ENCODE assay signal across 22 cellular contexts in the genomic region with DNA sequence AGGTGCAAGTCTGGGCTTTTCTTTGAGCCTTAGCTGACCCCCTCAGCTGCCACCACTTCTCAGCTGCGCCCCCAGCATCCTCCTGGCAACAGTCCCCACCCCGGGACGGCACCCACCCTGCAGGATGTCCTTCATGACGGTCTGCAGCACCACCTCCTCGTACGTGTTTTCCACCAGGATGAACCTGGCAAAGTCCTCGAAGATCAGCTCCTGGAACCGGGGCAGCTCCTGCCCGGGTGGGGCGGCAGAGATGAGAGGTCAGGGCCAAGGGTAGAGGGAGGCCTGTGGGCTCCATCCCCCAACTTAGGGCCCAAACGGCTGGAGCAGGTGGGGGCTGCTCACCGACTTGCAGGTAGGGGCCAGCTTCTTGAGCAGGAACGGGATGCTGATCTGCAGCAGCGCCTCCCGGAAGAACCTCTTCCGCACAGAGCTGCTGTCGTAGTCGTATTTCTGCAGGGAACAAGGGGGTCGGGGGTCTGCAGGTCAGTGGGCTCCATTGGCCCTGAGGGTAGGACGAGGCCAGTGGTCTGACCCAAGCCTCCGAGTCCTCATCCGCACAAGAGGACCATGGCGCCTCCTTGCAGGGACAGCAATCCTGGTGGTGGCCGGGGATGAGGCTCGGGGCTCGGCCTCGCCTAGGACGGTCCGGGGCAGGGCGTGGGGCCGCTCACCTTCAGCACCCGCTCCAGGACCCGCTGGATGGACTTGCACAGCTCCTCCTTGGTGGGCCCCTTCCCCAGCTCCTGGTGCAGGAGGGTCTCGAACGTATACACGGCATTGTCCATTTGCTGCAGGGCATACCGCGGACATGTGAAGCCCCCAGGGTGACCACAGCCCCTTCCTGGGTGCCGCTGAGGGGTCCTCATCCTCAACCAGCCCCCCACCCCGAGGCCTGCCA. TPM values are rescaled to one million over a fixed set of nuclear protein-coding genes. Genes with fewer than 3 reads are reported as not detected.
A peak's percentile ranks its signal among the peaks of the same experiment; 100 is the strongest.
DNase-seq lines count a peak whose midpoint lies in the region; ATAC-seq and TF ChIP-seq lines count a peak whose summit lies in the region.
"Had no signal": no experiment of that assay in that cellular context is flagged by ENCODE, and none has a peak within 500 bp of the region (broad histone marks: within the 10 kb centered on the region; RNA-seq: fewer than 3 reads in every experiment).

No MANE protein-coding gene starts in this region.

- H2BK120ac ChIP-seq in trophoblast cell (ENCODE audit: insufficient read depth, low read length, poor library complexity), result no peak overlapping the region

- H4K8ac ChIP-seq in trophoblast cell (ENCODE audit: low read depth, low read length), result no peak overlapping the region

- H3K23ac ChIP-seq in trophoblast cell (ENCODE audit: low read length), result no peak overlapping the region

- H3K79me2 ChIP-seq in trophoblast cell (ENCODE audit: control insufficient read depth, insufficient read depth, low read length, poor library complexity), result no peaks in the 10 kb centered on the region

- POLR2A ChIA-PET in AG04450 (lab: Yijun Ruan, JAX), result interaction anchor here (0.6 kb wide), 1 partner anchor 100 kb away, joined by 3 read pairs; no protein-coding TSS in a partner anchor
- POLR2A ChIA-PET in HEK293 (lab: Yijun Ruan, JAX), result no interaction called here

- no peak overlapping the region for H3K4me2 ChIP-seq in trophoblast cell (ENCODE audit: low read length)

- H4K12ac ChIP-seq in trophoblast cell (ENCODE audit: low read depth, low read length), result no peak overlapping the region

- H3K9ac ChIP-seq in trophoblast cell (ENCODE audit: low read length), result no peak overlapping the region
- H3K9ac ChIP-seq: GM23248 had no signal

- H2BK12ac ChIP-seq in trophoblast cell (ENCODE audit: low read length), result peak overlapping the region; percentile 0

- CTCF ChIA-PET in AG04450 (lab: Charles Lee), result no interaction called here
- CTCF ChIA-PET in HEK293 (lab: Yijun Ruan, JAX), result interaction anchor here (0.5 to 1.4 kb wide), 7 partner anchors 18 to 447 kb away, joined by 3 to 5 read pairs (median 4); no protein-coding TSS in a partner anchor

- H3K79me1 ChIP-seq in trophoblast cell (ENCODE audit: low read length), result peaks cover 2% of the 10 kb centered on the region

- no peak overlapping the region for H4K91ac ChIP-seq in trophoblast cell (ENCODE audit: low read depth, low read length)

- TF ChIP-seq CTCF in AG04450 (IDR thresholded peaks at IDR 0.05; ENCODE audit: low read depth, low read length), result no peak
- no peak for TF ChIP-seq CTCF in HEK293 (tag by site-specific recombination; IDR thresholded peaks at IDR 0.05)

- H2AFZ ChIP-seq in trophoblast cell (ENCODE audit: insufficient read depth, low read length, poor library complexity), result no peak overlapping the region
- H2AFZ ChIP-seq: GM23248 had no signal

- H3K9me3 ChIP-seq in AG04450 (ENCODE audit: control insufficient read depth, insufficient read depth, low read length) (no peaks in the 10 kb centered on the region; the same call in 1 of the 2 replicates), HEK293 (ENCODE audit: control insufficient read depth, insufficient read depth, low read depth, low read length) (no peaks in the 10 kb centered on the region), trophoblast cell (ENCODE audit: insufficient read depth, low read depth, low read length) (no peaks in the 10 kb centered on the region)

- H2AK5ac ChIP-seq in trophoblast cell (ENCODE audit: low read length), result no peak overlapping the region

- H3K27me3 ChIP-seq in AG04450 (ENCODE audit: control insufficient read depth, insufficient read depth, low read length) (no peaks in the 10 kb centered on the region), trophoblast cell (ENCODE audit: insufficient read depth, low read length) (no peaks in the 10 kb centered on the region)

- no peak overlapping the region for H3K14ac ChIP-seq in trophoblast cell (ENCODE audit: low read length)

- no peaks in the 10 kb centered on the region for H3K4me1 ChIP-seq in HEK293 (ENCODE audit: control insufficient read depth, insufficient read depth, low read length)
- H3K4me1 ChIP-seq in trophoblast cell (ENCODE audit: control insufficient read depth in 1 of 2, insufficient read depth in 2 of 2, low read length in 2 of 2), result peaks cover 9 to 15% of the 10 kb centered on the region in 2 experiments

- ATAC-seq in HG02798 (IDR thresholded peaks at IDR 0.05; ENCODE audit: poor library complexity, unreplicated experiment), result no peak
- ATAC-seq in GM19452 (IDR thresholded peaks at IDR 0.05; ENCODE audit: unreplicated experiment), result no peak
- ATAC-seq: GM12878 had no signal

- no CpG with 5 or more reads among the region's 40 CpGs for WGBS in trophoblast cell (ENCODE audit: extremely low coverage, insufficient coverage, insufficient read length)

- H2BK5ac ChIP-seq in trophoblast cell (ENCODE audit: low read depth, low read length, poor library complexity), result no peak overlapping the region

- no peak overlapping the region for H3K18ac ChIP-seq in trophoblast cell (ENCODE audit: low read length)

- H3K27ac ChIP-seq in AG04450 (ENCODE audit: low read depth, low read length), result peak overlapping the region; percentile 68
- H3K27ac ChIP-seq in HEK293 (ENCODE audit: extremely low read depth, low read depth, low read length), result no peak overlapping the region
- H3K27ac ChIP-seq in trophoblast cell (ENCODE audit: low read depth, low read length), result no peak overlapping the region
- H3K27ac ChIP-seq: GM23248 had no signal

- H3K36me3 ChIP-seq in HEK293 (ENCODE audit: control insufficient read depth in 2 of 2, insufficient read depth in 1 of 2, low read length in 2 of 2) (peaks cover 0 to 54% of the 10 kb centered on the region in 2 experiments; a peak in 2 of 3 replicates), trophoblast cell (ENCODE audit: control insufficient read depth in 1 of 2, insufficient read depth in 2 of 2, low read length in 2 of 2) (peaks cover 69 to 73% of the 10 kb centered on the region in 2 experiments)

- DNase-seq in AG04450 (ENCODE audit: low read depth, low spot score), result no peak
- DNase-seq in ecto neural progenitor cell (ENCODE audit: low spot score), result peak; percentile 43
- DNase-seq in trophoblast cell, result no peak
- no peak for DNase-seq in activated effector memory CD4-positive, alpha-beta T cell treated with Interleukin-2 at 50 U/mL for 16 hours
- no peak for DNase-seq in C1 segment of cervical spinal cord (lab: John Stamatoyannopoulos, UW)
- DNase-seq: CD4-positive, alpha-beta T cell; COR-L47; DMS 273 treated with DMSO at 0.1 percent for 48 hours; DMS79 treated with DMSO at 0.1 percent for 48 hours; GM23248; H9; Karpas-422; NCI-H1694 treated with DMSO at 0.1 percent for 48 hours; NCI-H2081 treated with DMSO at 0.1 percent for 48 hours; NCI-H2171 treated with DMSO at 0.1 percent for 48 hours; NCI-H446; NCI-H526; Right ventricle myocardium superior had no signal

- no peak overlapping the region for H3K4ac ChIP-seq in trophoblast cell (ENCODE audit: low read depth, low read length)

- H3K4me3 ChIP-seq in AG04450 (ENCODE audit: low read depth, low read length) (no peak overlapping the region), HEK293 (ENCODE audit: low read depth, low read length) (no peak overlapping the region), trophoblast cell (ENCODE audit: low read depth, low read length) (no peak overlapping the region)
- H3K4me3 ChIP-seq: GM12878, GM23248 had no signal

TF ChIP-seq in HEK293, 187 proteins besides CTCF, POLR2A, EP300 and RAD21:
- 0 out of 2 replicates have a peak, but pooled peaks have one; percentile 14 for TF ChIP-seq BCL11A (tag by site-specific recombination; IDR thresholded peaks at IDR 0.05; ENCODE audit: low read depth)
- TF ChIP-seq, protein P1, sequence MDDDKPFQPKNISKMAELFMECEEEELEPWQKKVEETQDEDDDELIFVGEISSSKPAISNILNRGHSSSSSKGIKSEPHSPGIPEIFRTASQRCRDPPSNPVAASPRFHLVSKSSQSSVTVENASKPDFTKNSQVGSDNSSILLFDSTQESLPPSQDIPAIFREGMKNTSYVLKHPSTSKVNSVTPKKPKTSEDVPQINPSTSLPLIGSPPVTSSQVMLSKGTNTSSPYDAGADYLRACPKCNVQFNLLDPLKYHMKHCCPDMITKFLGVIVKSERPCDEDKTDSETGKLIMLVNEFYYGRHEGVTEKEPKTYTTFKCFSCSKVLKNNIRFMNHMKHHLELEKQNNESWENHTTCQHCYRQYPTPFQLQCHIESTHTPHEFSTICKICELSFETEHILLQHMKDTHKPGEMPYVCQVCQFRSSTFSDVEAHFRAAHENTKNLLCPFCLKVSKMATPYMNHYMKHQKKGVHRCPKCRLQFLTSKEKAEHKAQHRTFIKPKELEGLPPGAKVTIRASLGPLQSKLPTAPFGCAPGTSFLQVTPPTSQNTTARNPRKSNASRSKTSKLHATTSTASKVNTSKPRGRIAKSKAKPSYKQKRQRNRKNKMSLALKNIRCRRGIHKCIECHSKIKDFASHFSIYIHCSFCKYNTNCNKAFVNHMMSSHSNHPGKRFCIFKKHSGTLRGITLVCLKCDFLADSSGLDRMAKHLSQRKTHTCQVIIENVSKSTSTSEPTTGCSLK (tag by site-specific recombination; IDR thresholded peaks at IDR 0.05), result no peak

RNA-seq across cellular contexts. Expression of a gene that starts 56.7 kb away (rescaled TPM):
- 3.4 and 4.8 TPM in 2 replicates for polyA plus RNA-seq in AG04450 (2011; rRNA removed)
- 4.9 and 5.7 TPM in 2 replicates for polyA minus RNA-seq in AG04450 (2011; rRNA and poly(A)+ RNA removed)
- polyA plus RNA-seq in trophoblast cell (2013), result 11.0 and 12.1 TPM in 2 replicates

RNA-seq across cellular contexts. Expression of a gene that starts 56.8 kb away (rescaled TPM):
- polyA plus RNA-seq in AG04450 (2011; rRNA removed), result 2,379 and 2,541 TPM in 2 replicates
- polyA minus RNA-seq in AG04450 (2011; rRNA and poly(A)+ RNA removed), result 720 and 1,006 TPM in 2 replicates
- 2,008 and 2,121 TPM in 2 replicates for polyA plus RNA-seq in trophoblast cell (2013)
